Comparison of ENCODE assay signal across 15 cellular contexts in the genomic region with DNA sequence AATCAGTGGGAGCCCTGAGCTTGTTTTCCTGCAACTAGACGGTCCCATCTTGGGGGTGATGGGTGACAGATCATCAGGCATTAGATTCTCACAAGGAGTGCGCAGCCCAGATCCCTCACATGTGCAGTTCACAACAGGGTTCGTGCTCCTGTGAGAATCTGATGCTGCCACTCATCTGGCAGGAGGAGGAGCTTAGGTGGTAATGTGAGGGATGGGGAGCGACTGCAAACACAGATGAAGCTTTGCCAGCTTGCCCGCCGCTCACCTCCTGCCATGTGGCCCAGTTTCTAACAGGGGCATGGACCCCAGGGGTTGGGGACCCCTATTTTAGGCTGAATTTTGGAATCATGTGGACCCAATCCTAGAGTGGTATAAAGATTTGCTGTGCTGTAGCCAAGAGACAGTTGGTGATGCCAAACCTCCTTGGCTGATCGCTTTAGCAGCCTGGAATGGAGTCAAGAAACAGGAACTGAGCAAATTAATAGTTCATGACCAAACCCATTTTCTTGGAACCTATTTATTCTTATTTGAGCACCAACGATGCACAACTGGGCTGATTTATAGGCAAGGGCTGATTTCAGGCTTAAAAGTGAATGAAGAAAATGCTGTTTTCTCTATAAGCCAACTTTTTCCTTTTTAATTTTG.
"Had no signal": no experiment of that assay in that cellular context is flagged by ENCODE, and none has a peak within 500 bp of the region (broad histone marks: within the 10 kb centered on the region; RNA-seq: fewer than 3 reads in every experiment).

No MANE protein-coding gene starts in this region.

- H3K27ac Mint-ChIP-seq: activated CD8-positive, alpha-beta T cell treated with anti-CD3 and anti-CD28 coated beads, Interleukin-2, amount 10 ng/mL, durations not matched to agents 7 days and 5 days; type B pancreatic cell; WTC11 had no signal

- H3K27me3 Mint-ChIP-seq: natural killer cell treated with Interleukin-12 subunit alpha and Interleukin-12 subunit beta and Interleukin-15 and Interleukin-18, amount 100 ng/mL, for 72 hours; T-helper 17 cell; type B pancreatic cell had no signal

- H3K4me3 Mint-ChIP-seq: activated CD8-positive, alpha-beta T cell treated with anti-CD3 and anti-CD28 coated beads, Interleukin-2, amount 10 ng/mL, durations not matched to agents 7 days and 5 days; natural killer cell treated with Interleukin-12 subunit alpha and Interleukin-12 subunit beta and Interleukin-15 and Interleukin-18, amount 100 ng/mL, for 72 hours; T-helper 17 cell; type B pancreatic cell; WTC11 had no signal

- H3K9me3 ChIP-seq: ascending aorta, colonic mucosa, suprapubic skin had no signal

- H3K4me1 ChIP-seq: ascending aorta, colonic mucosa, suprapubic skin had no signal

- H3K4me3 ChIP-seq: ascending aorta, colonic mucosa, suprapubic skin had no signal

- H3K27ac ChIP-seq: ascending aorta, colonic mucosa, suprapubic skin had no signal

- H3K27me3 ChIP-seq: ascending aorta, colonic mucosa, suprapubic skin had no signal

- ATAC-seq: activated CD8-positive, alpha-beta T cell treated with anti-CD3 and anti-CD28 coated beads, Interleukin-2, amount 10 ng/mL, durations not matched to agents 7 days and 5 days; natural killer cell treated with Interleukin-12 subunit alpha and Interleukin-12 subunit beta and Interleukin-15 and Interleukin-18, amount 100 ng/mL, for 72 hours; sciatic nerve; SK-N-SH treated with all-trans-retinoic acid at 6 μM for 48 hours; stimulated activated naive CD8-positive, alpha-beta T cell treated with anti-CD3 and anti-CD28 coated beads, Interleukin-15, Interleukin-2, amounts not matched to agents 100 U/mL and 50 U/mL, for 24 hours; T-helper 17 cell; WTC11 had no signal

- DNase-seq: activated CD4-positive, alpha-beta T cell treated with anti-CD3 and anti-CD28 coated beads for 48 hours; activated CD8-positive, alpha-beta T cell treated with anti-CD3 and anti-CD28 coated beads, Interleukin-2, amount 10 ng/mL, durations not matched to agents 7 days and 5 days; colonic mucosa; effector CD4-positive, alpha-beta T cell; occipital lobe; stimulated activated CD4-positive, alpha-beta T cell treated with anti-CD3 and anti-CD28 coated beads, Interleukin-2, amount 100 ng/mL, for 24 hours; stimulated activated naive CD8-positive, alpha-beta T cell treated with anti-CD3 and anti-CD28 coated beads, Interleukin-15, Interleukin-2, amounts not matched to agents 100 U/mL and 50 U/mL, for 24 hours; T-helper 17 cell had no signal

- H3K9me3 Mint-ChIP-seq: natural killer cell treated with Interleukin-12 subunit alpha and Interleukin-12 subunit beta and Interleukin-15 and Interleukin-18, amount 100 ng/mL, for 72 hours; type B pancreatic cell had no signal
